ENCODE assay signal across 19 cellular contexts in the genomic region with DNA sequence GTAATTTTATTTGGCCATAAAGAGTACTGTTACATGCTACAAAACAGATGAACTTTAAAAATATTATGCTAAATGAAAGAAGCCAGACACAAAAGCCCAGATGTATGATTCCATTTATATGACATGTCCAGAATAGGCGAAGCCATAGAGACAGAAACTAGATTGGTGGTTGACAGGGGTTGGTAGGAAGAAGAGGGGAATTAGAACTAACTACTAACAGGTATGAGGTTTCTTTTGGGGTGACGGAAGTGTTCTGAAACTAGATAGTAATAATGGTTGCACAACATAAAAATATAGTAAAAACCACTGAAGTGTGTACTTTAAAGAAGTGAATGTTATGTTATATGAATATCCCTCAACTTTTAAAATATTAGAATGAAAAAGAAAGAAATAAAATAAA.
"Had no signal": no experiment of that assay in that cellular context is flagged by ENCODE, and none has a peak within 500 bp of the region (broad histone marks: within the 10 kb centered on the region; RNA-seq: fewer than 3 reads in every experiment).

No MANE protein-coding gene starts in this region.

- FAIRE-seq: kidney, urothelium cell line had no signal

- H3K27me3 ChIP-seq: esophagus squamous epithelium, foreskin keratinocyte, hepatocyte, right lobe of liver, suprapubic skin, thyroid gland had no signal

- H3K36me3 ChIP-seq: right lobe of liver, thyroid gland had no signal

- H3K27ac ChIP-seq: esophagus squamous epithelium, foreskin keratinocyte, hepatocyte, psoas muscle, right lobe of liver, suprapubic skin, thyroid gland had no signal

- H3K4me3 ChIP-seq: esophagus squamous epithelium, hepatocyte, lung, psoas muscle, right lobe of liver, suprapubic skin, thyroid gland had no signal

- H3K79me2 ChIP-seq: hepatocyte had no signal

- H3K9me3 ChIP-seq: esophagus squamous epithelium, psoas muscle, right lobe of liver, suprapubic skin, thyroid gland had no signal

- ATAC-seq: foreskin keratinocyte; left colon; left ventricle myocardium superior; right lobe of liver; stimulated activated effector memory CD8-positive, alpha-beta T cell treated with anti-CD3 and anti-CD28 coated beads, Interleukin-12 subunit alpha, Interleukin-12 subunit beta, amount 100 ng/mL, for 72 hours; stimulated activated naive CD8-positive, alpha-beta T cell treated with anti-CD3 and anti-CD28 coated beads, Interleukin-15, Interleukin-2, amounts not matched to agents 100 U/mL and 50 U/mL, for 24 hours had no signal

- H3K4me2 ChIP-seq: hepatocyte had no signal

- DNase-seq: dermis blood vessel endothelial cell; esophagus squamous epithelium; foreskin keratinocyte; kidney; left colon; left ventricle myocardium superior; mesenchymal stem cell; midbrain; psoas muscle; right lobe of liver; stimulated activated CD4-positive, alpha-beta T cell treated with anti-CD3 and anti-CD28 coated beads, Interleukin-4, amount 100 ng/mL, for 1 hour; stimulated activated CD8-positive, alpha-beta memory T cell treated with anti-CD3 and anti-CD28 coated beads, Interleukin-4, amount 100 ng/mL, for 48 hours; stimulated activated naive CD8-positive, alpha-beta T cell treated with anti-CD3 and anti-CD28 coated beads, Interleukin-15, Interleukin-2, amounts not matched to agents 100 U/mL and 50 U/mL, for 24 hours; thyroid gland had no signal

- H2AFZ ChIP-seq: hepatocyte had no signal
